1 cellular context compared by ENCODE assay signal in genomic region chr10:25505466-25505865, GRCh38.
TF ChIP-seq lines count a peak whose summit lies in the region.

No MANE protein-coding gene starts in this region.

TF ChIP-seq in K562, 482 proteins besides CTCF, POLR2A, EP300 and RAD21 (continued from another document):
- no peak for TF ChIP-seq E2F1 (CRISPR knock-in tag; IDR thresholded peaks at IDR 0.05)
- no peak for TF ChIP-seq RBM14 (IDR thresholded peaks at IDR 0.05; ENCODE audit: borderline replicate concordance, insufficient read depth, low read depth, low read length)
- no peak for TF ChIP-seq NCOA4 (IDR thresholded peaks at IDR 0.05; ENCODE audit: partially characterized antibody)
- TF ChIP-seq ZKSCAN8 (CRISPR knock-in tag; IDR thresholded peaks at IDR 0.05), result no peak
- TF ChIP-seq, protein P1, sequence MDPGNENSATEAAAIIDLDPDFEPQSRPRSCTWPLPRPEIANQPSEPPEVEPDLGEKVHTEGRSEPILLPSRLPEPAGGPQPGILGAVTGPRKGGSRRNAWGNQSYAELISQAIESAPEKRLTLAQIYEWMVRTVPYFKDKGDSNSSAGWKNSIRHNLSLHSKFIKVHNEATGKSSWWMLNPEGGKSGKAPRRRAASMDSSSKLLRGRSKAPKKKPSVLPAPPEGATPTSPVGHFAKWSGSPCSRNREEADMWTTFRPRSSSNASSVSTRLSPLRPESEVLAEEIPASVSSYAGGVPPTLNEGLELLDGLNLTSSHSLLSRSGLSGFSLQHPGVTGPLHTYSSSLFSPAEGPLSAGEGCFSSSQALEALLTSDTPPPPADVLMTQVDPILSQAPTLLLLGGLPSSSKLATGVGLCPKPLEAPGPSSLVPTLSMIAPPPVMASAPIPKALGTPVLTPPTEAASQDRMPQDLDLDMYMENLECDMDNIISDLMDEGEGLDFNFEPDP (CRISPR knock-in tag; IDR thresholded peaks at IDR 0.05), result no peak
- TF ChIP-seq, protein P2, sequence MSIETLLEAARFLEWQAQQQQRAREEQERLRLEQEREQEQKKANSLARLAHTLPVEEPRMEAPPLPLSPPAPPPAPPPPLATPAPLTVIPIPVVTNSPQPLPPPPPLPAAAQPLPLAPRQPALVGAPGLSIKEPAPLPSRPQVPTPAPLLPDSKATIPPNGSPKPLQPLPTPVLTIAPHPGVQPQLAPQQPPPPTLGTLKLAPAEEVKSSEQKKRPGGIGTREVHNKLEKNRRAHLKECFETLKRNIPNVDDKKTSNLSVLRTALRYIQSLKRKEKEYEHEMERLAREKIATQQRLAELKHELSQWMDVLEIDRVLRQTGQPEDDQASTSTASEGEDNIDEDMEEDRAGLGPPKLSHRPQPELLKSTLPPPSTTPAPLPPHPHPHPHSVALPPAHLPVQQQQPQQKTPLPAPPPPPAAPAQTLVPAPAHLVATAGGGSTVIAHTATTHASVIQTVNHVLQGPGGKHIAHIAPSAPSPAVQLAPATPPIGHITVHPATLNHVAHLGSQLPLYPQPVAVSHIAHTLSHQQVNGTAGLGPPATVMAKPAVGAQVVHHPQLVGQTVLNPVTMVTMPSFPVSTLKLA (conservative IDR thresholded peaks at IDR 0.05), result no peak
- no peak for TF ChIP-seq TAF15 (IDR thresholded peaks at IDR 0.05; ENCODE audit: low read depth, low read length)
- TF ChIP-seq DACH1 (IDR thresholded peaks at IDR 0.05; ENCODE audit: partially characterized antibody), result no peak
- no peak for TF ChIP-seq MED1 (CRISPR knock-in tag; IDR thresholded peaks at IDR 0.05; ENCODE audit: borderline replicate concordance)
- TF ChIP-seq, protein P3, sequence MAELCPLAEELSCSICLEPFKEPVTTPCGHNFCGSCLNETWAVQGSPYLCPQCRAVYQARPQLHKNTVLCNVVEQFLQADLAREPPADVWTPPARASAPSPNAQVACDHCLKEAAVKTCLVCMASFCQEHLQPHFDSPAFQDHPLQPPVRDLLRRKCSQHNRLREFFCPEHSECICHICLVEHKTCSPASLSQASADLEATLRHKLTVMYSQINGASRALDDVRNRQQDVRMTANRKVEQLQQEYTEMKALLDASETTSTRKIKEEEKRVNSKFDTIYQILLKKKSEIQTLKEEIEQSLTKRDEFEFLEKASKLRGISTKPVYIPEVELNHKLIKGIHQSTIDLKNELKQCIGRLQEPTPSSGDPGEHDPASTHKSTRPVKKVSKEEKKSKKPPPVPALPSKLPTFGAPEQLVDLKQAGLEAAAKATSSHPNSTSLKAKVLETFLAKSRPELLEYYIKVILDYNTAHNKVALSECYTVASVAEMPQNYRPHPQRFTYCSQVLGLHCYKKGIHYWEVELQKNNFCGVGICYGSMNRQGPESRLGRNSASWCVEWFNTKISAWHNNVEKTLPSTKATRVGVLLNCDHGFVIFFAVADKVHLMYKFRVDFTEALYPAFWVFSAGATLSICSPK (IDR thresholded peaks at IDR 0.05; ENCODE audit: borderline replicate concordance), result no peak
- TF ChIP-seq ZNF707 (CRISPR knock-in tag; conservative IDR thresholded peaks at IDR 0.05), result no peak
- no peak for TF ChIP-seq GABPB2 (CRISPR knock-in tag; conservative IDR thresholded peaks at IDR 0.05)
- no peak for TF ChIP-seq STAT5B (CRISPR knock-in tag; IDR thresholded peaks at IDR 0.05)
- TF ChIP-seq SIN3A (IDR thresholded peaks at IDR 0.05; ENCODE audit: borderline replicate concordance in 2 of 2, control insufficient read depth in 1 of 2, low read depth in 2 of 2, low read length in 2 of 2), result no peak
TF ChIP-seq in K562: peak in this region for 0.
